In genomic region chr1:224520808-224521207, GRCh38 we compare ENCODE assay signal across 27 cellular contexts.
"Had no signal": no experiment of that assay in that cellular context is flagged by ENCODE, and none has a peak within 500 bp of the region (broad histone marks: within the 10 kb centered on the region; RNA-seq: fewer than 3 reads in every experiment).

No MANE protein-coding gene starts in this region.

- H3K9me3 ChIP-seq: ovary, psoas muscle, right lobe of liver, spleen, suprapubic skin, testis, tibial artery, transverse colon, upper lobe of left lung, vagina had no signal

- H3K4me3 ChIP-seq: neural progenitor cell, ovary, psoas muscle, right lobe of liver, skin epidermis, smooth muscle cell, spleen, stomach, suprapubic skin, testis, tibial artery, transverse colon, upper lobe of left lung, vagina had no signal

- H3K27me3 ChIP-seq: neural progenitor cell, ovary, right lobe of liver, spleen, stomach, suprapubic skin, testis, tibial artery, transverse colon, upper lobe of left lung, vagina had no signal

- H3K79me2 ChIP-seq: parathyroid adenoma had no signal

- H3K9ac ChIP-seq: neural progenitor cell, parathyroid adenoma had no signal

- H3K4me1 ChIP-seq: parathyroid adenoma, psoas muscle, right lobe of liver, spleen, stomach, testis, tibial artery, transverse colon, upper lobe of left lung, vagina had no signal

- DNase-seq: naive thymus-derived CD4-positive, alpha-beta T cell; natural killer cell; occipital lobe; ovary; posterior cingulate gyrus; psoas muscle; right cardiac atrium; right lobe of liver; spleen; stimulated activated CD4-positive, alpha-beta T cell treated with anti-CD3 and anti-CD28 coated beads, Interleukin-12 subunit alpha, Interleukin-12 subunit beta, amount 100 ng/mL, for 4 hours; stimulated activated CD4-positive, alpha-beta T cell treated with anti-CD3 and anti-CD28 coated beads, Interleukin-1b, Interleukin-23, amount 100 ng/mL, for 48 hours; stimulated activated CD4-positive, alpha-beta T cell treated with anti-CD3 and anti-CD28 coated beads, Interleukin-4, amount 100 ng/mL, for 1 hour; stimulated activated naive B cell treated with anti-CD40 and anti-IgM and Interleukin-4, amounts not matched to agents 10 μg/mL and 1 μg/mL and 100 μg/mL, for 72 hours; stimulated activated naive CD4-positive, alpha-beta T cell treated with Interleukin-2 at 50 U/mL for 16 hours; stomach; testis; tibial artery; transverse colon; upper lobe of left lung had no signal

- H3K36me3 ChIP-seq: neural progenitor cell, ovary, right lobe of liver, spleen, stomach, suprapubic skin, tibial artery, transverse colon, upper lobe of left lung, vagina had no signal

- FAIRE-seq: urothelium cell line had no signal

- H2AFZ ChIP-seq: neural progenitor cell, parathyroid adenoma had no signal

- ATAC-seq: naive thymus-derived CD4-positive, alpha-beta T cell; natural killer cell; psoas muscle; right cardiac atrium; right lobe of liver; stimulated activated effector memory CD8-positive, alpha-beta T cell treated with anti-CD3 and anti-CD28 coated beads, Interleukin-12 subunit alpha, Interleukin-12 subunit beta, amount 100 ng/mL, for 72 hours; stimulated activated naive B cell treated with anti-CD40 and anti-IgM and Interleukin-4, amounts not matched to agents 10 μg/mL and 1 μg/mL and 100 μg/mL, for 72 hours had no signal

- H3K4me2 ChIP-seq: neural progenitor cell, smooth muscle cell had no signal

- H3K27ac ChIP-seq: neural progenitor cell, ovary, parathyroid adenoma, psoas muscle, right lobe of liver, skin epidermis, spleen, stomach, suprapubic skin, testis, tibial artery, transverse colon, upper lobe of left lung, vagina had no signal
